ENCODE assay signal across 8 cellular contexts in genomic region chr4:2933566-2934076, GRCh38. TPM values are rescaled to one million over a fixed set of nuclear protein-coding genes. Genes with fewer than 3 reads are reported as not detected.
DNase-seq lines count a peak whose midpoint lies in the region; ATAC-seq and TF ChIP-seq lines count a peak whose summit lies in the region.

No MANE protein-coding gene starts in this region.

- TF ChIP-seq CTCF in WI38 (IDR thresholded peaks at IDR 0.05; ENCODE audit: low read depth, low read length) (no peak), glutamatergic neuron (IDR thresholded peaks at IDR 0.05; ENCODE audit: partially characterized antibody, unreplicated experiment) (no peak), psoas muscle (IDR thresholded peaks at IDR 0.05) (no peak)

- peak overlapping the region; percentile 89 for H3K4me3 Mint-ChIP-seq in glutamatergic neuron (ENCODE audit: unreplicated experiment)

- H3K27me3 Mint-ChIP-seq in glutamatergic neuron (ENCODE audit: unreplicated experiment), result peaks cover 6% of the 10 kb centered on the region

- no peaks in the 10 kb centered on the region for H3K36me3 Mint-ChIP-seq in glutamatergic neuron (ENCODE audit: unreplicated experiment)

- H3K9me3 ChIP-seq in ES-I3 (ENCODE audit: control insufficient read depth, insufficient read depth, low read length), result no peaks in the 10 kb centered on the region
- no peaks in the 10 kb centered on the region for H3K9me3 ChIP-seq in psoas muscle

- H3K4me1 Mint-ChIP-seq in glutamatergic neuron (ENCODE audit: low read depth, unreplicated experiment), result peaks cover 14% of the 10 kb centered on the region

- intact Hi-C loops in psoas muscle (cut with DNase I), result loop anchor here (2.0 to 10.0 kb wide), 3 partner anchors 29 to 169 kb away; partner anchors contain the start of genes ADD1 (in 1 of the 2), GRK4 (in 1 of the 2) and NOP14 (in 1 of the 2)

- peaks cover 13% of the 10 kb centered on the region; the same call in 1 of the 2 replicates for H3K4me1 ChIP-seq in ES-I3 (ENCODE audit: insufficient read depth, low read length)
- H3K4me1 ChIP-seq in psoas muscle, result peaks cover 58% of the 10 kb centered on the region

- H3K36me3 ChIP-seq in ES-I3 (ENCODE audit: insufficient read depth, low read length) (peaks cover 6% of the 10 kb centered on the region), psoas muscle (ENCODE audit: insufficient read depth in 1 of 2, low read depth in 1 of 2) (peaks cover 0 to 38% of the 10 kb centered on the region in 2 donors)

- DNase-seq in glutamatergic neuron, result no peak
- DNase-seq in psoas muscle, result no peak
- no peak for DNase-seq in SK-N-DZ (ENCODE audit: low spot score)
- no peak for DNase-seq in NCI-H748 (lab: John Stamatoyannopoulos, UW; ENCODE audit: unreplicated experiment)
- no peak for DNase-seq in RPMI8226
- DNase-seq in epidermal melanocyte (ENCODE audit: insufficient read length, low spot score), result no peak

- peak overlapping the region; percentile 58 for H3K4me3 ChIP-seq in WI38 (ENCODE audit: low read depth, low read length)
- H3K4me3 ChIP-seq in psoas muscle, result peak overlapping the region; percentile 100

- ATAC-seq in psoas muscle, result peak in 1 of 4 donors; percentile 6

- no peak overlapping the region for H3K27ac Mint-ChIP-seq in glutamatergic neuron (ENCODE audit: unreplicated experiment)

- 16 to 34% (median 24%) methylated on average over 13 to 31 of the region's 31 CpGs for WGBS in psoas muscle, 3 donors

- peak overlapping the region; percentile 97 for H3K27ac ChIP-seq in psoas muscle

- H3K9me3 Mint-ChIP-seq in glutamatergic neuron (ENCODE audit: unreplicated experiment), result peaks cover 17% of the 10 kb centered on the region

- peak overlapping the region; percentile 70 for H3K9ac ChIP-seq in ES-I3 (ENCODE audit: low read depth, low read length)

- H3K27me3 ChIP-seq in psoas muscle (ENCODE audit: insufficient read depth in 3 of 3, low read length in 2 of 3), result no peaks in the 10 kb centered on the region

RNA-seq across cellular contexts. Expression of gene NOP14, which starts 29.6 kb away (rescaled TPM):
- total RNA-seq in glutamatergic neuron (ENCODE audit: unreplicated experiment) (17.2 TPM), psoas muscle (10 to 100 TPM; 28.0 to 45.1 (median 43.9) TPM)
- polyA plus RNA-seq in psoas muscle, result 10 to 100 TPM; 24.7 to 48.1 (median 45.0) TPM
- 15.0 and 18.6 TPM in 2 replicates for polyA plus RNA-seq in SK-N-DZ (2014; cell fraction: cytosol; rRNA removed)
- 16.9 and 19.7 TPM in 2 replicates for polyA plus RNA-seq in SK-N-DZ (2014; cell fraction: nucleus; rRNA removed)

RNA-seq across cellular contexts. Expression of gene GRK4, which starts 29.8 kb away (rescaled TPM):
- total RNA-seq in glutamatergic neuron (ENCODE audit: unreplicated experiment) (34.5 TPM), psoas muscle (1 to 10 TPM; 5.9 to 7.9 (median 6.9) TPM)
- polyA plus RNA-seq in psoas muscle, result 1 to 10 TPM; 5.8 to 9.2 (median 6.6) TPM
- polyA plus RNA-seq in SK-N-DZ (2014; cell fraction: cytosol; rRNA removed), result 8.1 and 10.0 TPM in 2 replicates
- 6.7 and 7.3 TPM in 2 replicates for polyA plus RNA-seq in SK-N-DZ (2014; cell fraction: nucleus; rRNA removed)
